20 cellular contexts compared by ENCODE assay signal in genomic region chr15:29473621-29474105, GRCh38.
"Had no signal": no experiment of that assay in that cellular context is flagged by ENCODE, and none has a peak within 500 bp of the region (broad histone marks: within the 10 kb centered on the region; RNA-seq: fewer than 3 reads in every experiment).

No MANE protein-coding gene starts in this region.

- DNase-seq: dermis blood vessel endothelial cell; dorsolateral prefrontal cortex; effector CD4-positive, alpha-beta T cell; effector memory CD4-positive, alpha-beta T cell; esophagus squamous epithelium; foreskin fibroblast; foreskin melanocyte; gastrocnemius medialis; glutamatergic neuron; head of caudate nucleus; heart right ventricle; hypothalamus; immature natural killer cell; left cardiac atrium; left lung; left ventricle myocardium superior; lower lobe of right lung; mesenchymal stem cell; midbrain had no signal

- H3K4me1 ChIP-seq: gastrocnemius medialis, heart right ventricle, left lung, lower lobe of right lung had no signal

- H3K36me3 Mint-ChIP-seq: immature natural killer cell had no signal

- H3K4me3 Mint-ChIP-seq: immature natural killer cell had no signal

- H3K27ac Mint-ChIP-seq: immature natural killer cell had no signal

- H3K4me1 Mint-ChIP-seq: immature natural killer cell had no signal

- H3K27ac ChIP-seq: coronary artery, esophagus squamous epithelium, gastrocnemius medialis, heart right ventricle, left lung, lower lobe of right lung had no signal

- H3K27me3 ChIP-seq: dorsolateral prefrontal cortex, gastrocnemius medialis, heart right ventricle, left lung had no signal

- H3K4me3 ChIP-seq: coronary artery, dorsolateral prefrontal cortex, esophagus squamous epithelium, gastrocnemius medialis, heart right ventricle, left lung, lower lobe of right lung had no signal

- H3K9me3 ChIP-seq: esophagus squamous epithelium, gastrocnemius medialis, heart right ventricle, left lung, lower lobe of right lung had no signal

- H3K36me3 ChIP-seq: esophagus squamous epithelium, gastrocnemius medialis, heart right ventricle, left lung, lower lobe of right lung had no signal

- H3K9me3 Mint-ChIP-seq: immature natural killer cell had no signal
